8 cellular contexts compared by ENCODE assay signal in the genomic region with DNA sequence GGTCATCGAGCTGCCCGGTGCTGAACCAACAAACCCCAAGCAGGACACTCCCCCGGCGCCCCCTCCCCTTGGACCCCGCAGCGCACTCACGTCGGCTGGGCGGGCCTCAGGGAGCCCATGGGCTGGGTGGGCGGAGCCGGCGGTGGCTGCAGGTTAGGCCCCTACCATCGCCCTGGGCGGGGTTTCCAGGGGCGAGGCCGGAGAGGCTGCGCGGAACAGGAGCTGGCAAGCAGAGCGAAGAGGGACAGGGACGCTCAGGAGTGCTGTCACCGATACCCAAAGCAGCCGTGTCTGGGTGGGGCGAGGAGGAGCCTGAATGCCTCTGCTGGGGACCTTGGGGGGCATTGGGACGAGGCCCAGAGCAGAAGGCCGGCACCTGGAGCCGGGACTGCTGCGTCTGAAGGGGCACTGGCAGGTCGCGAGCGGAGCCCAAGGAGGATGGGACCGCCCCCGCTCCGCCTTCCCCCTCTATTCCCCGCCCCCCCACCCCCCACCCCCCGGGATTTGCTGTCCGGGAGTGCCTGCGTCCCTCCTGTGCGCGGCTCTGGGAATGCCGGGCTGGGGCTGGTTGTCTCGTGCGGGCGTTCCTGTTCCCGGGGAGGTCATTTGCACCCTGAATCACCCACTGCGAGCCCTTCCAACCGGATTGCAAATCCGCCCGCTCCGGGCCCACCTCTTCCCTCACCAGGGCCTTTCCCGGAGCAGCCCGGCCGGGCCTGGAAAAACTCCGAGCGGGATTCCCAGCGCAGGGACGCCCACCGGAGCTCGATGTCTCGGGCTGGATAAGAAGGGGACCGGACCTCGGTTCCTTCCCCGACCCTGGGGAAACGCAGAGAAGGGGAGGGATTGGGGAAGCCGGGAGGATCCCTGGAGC. TPM values are rescaled to one million over a fixed set of nuclear protein-coding genes. Genes with fewer than 3 reads are reported as not detected.
DNase-seq lines count a peak whose midpoint lies in the region; ATAC-seq and TF ChIP-seq lines count a peak whose summit lies in the region.

No MANE protein-coding gene starts in this region.

- no peaks in the 10 kb centered on the region for H3K27me3 Mint-ChIP-seq in central memory CD8-positive, alpha-beta T cell

- peak overlapping the region; percentile 78 for H3K27ac Mint-ChIP-seq in central memory CD8-positive, alpha-beta T cell (ENCODE audit: low read depth)

- H3K4me3 Mint-ChIP-seq in central memory CD8-positive, alpha-beta T cell = peak overlapping the region; percentile 80

- no peaks in the 10 kb centered on the region for H3K9me3 Mint-ChIP-seq in central memory CD8-positive, alpha-beta T cell

- DNase-seq in GM10266 (ENCODE audit: extremely low spot score) (peak; percentile 94), NCI-H2196 (lab: John Stamatoyannopoulos, UW; ENCODE audit: unreplicated experiment) (peak; percentile 89), left colon (peak; percentile 96 to 98), dedifferentiated amniotic fluid mesenchymal stem cell (ENCODE audit: extremely low spot score) (no peak)
- peak; percentile 45 to 53 (median 48) for DNase-seq in activated CD4-positive, CD25-positive, alpha-beta regulatory T cell (lab: John Stamatoyannopoulos, UW)
- peak; percentile 33 to 37 for DNase-seq in central memory CD8-positive, alpha-beta T cell (ENCODE audit: low spot score in 2 of 2)
- peak; percentile 61 to 70 for DNase-seq in stimulated activated CD4-positive, alpha-beta T cell treated with anti-CD3 and anti-CD28 coated beads, Interleukin-4, amount 100 ng/mL, for 4 hours

- peaks cover 26% of the 10 kb centered on the region for H3K4me1 Mint-ChIP-seq in central memory CD8-positive, alpha-beta T cell

- H3K36me3 Mint-ChIP-seq in central memory CD8-positive, alpha-beta T cell (ENCODE audit: insufficient read depth) = peaks cover 9% of the 10 kb centered on the region

- peak; percentile 70 for ATAC-seq in HG02763 (IDR thresholded peaks at IDR 0.05; ENCODE audit: unreplicated experiment)
- ATAC-seq in central memory CD8-positive, alpha-beta T cell (replicated peaks; ENCODE audit: extremely low read depth, poor library complexity, severe bottlenecking) = peak; percentile 53
- ATAC-seq in left colon = peak; percentile 76

- intact Hi-C loops in left colon (cut with DNase I, micrococcal nuclease) = no loop called here

- no peak for TF ChIP-seq CTCF in GM10266 (IDR thresholded peaks at IDR 0.05; ENCODE audit: control insufficient read depth, insufficient read depth, low read depth, missing control alignments)

RNA-seq across cellular contexts. Expression of a gene that starts 0.9 kb away (rescaled TPM):
- 100 to 1,000 TPM; 146 to 165 TPM for total RNA-seq in left colon

RNA-seq across cellular contexts. Expression of a gene that starts 58.8 kb away (rescaled TPM):
- 10 to 100 TPM; 56.9 to 73.7 TPM for total RNA-seq in left colon
